8 cellular contexts compared by ENCODE assay signal in genomic region chr20:33995053-33995816, GRCh38. TPM values are rescaled to one million over a fixed set of nuclear protein-coding genes. Genes with fewer than 3 reads are reported as not detected.
DNase-seq lines count a peak whose midpoint lies in the region; ATAC-seq lines count a peak whose summit lies in the region.

No MANE protein-coding gene starts in this region.

- no peak for ATAC-seq in stimulated activated naive CD8-positive, alpha-beta T cell treated with anti-CD3 and anti-CD28 coated beads, Interleukin-15, Interleukin-2, amounts not matched to agents 100 U/mL and 50 U/mL, for 24 hours
- no peak for ATAC-seq in HG03108 (IDR thresholded peaks at IDR 0.05; ENCODE audit: unreplicated experiment)
- ATAC-seq in GM21528 (IDR thresholded peaks at IDR 0.05; ENCODE audit: low FRiP score, unreplicated experiment): no peak

- H3K36me3 Mint-ChIP-seq in stimulated activated naive CD8-positive, alpha-beta T cell treated with anti-CD3 and anti-CD28 coated beads, Interleukin-15, Interleukin-2, amounts not matched to agents 100 ng/mL and 50 ng/mL, for 24 hours (ENCODE audit: low read depth): peaks cover 14% of the 10 kb centered on the region
- peaks cover 62% of the 10 kb centered on the region for H3K36me3 Mint-ChIP-seq in activated CD4-positive, alpha-beta memory T cell treated with anti-CD3 and anti-CD28 coated beads, Interleukin-2, amount 10 ng/mL, durations not matched to agents 7 days and 5 days (ENCODE audit: low read depth)

- H3K9me3 Mint-ChIP-seq in stimulated activated naive CD8-positive, alpha-beta T cell treated with anti-CD3 and anti-CD28 coated beads, Interleukin-15, Interleukin-2, amounts not matched to agents 100 ng/mL and 50 ng/mL, for 24 hours: no peaks in the 10 kb centered on the region
- H3K9me3 Mint-ChIP-seq in activated CD4-positive, alpha-beta memory T cell treated with anti-CD3 and anti-CD28 coated beads, Interleukin-2, amount 10 ng/mL, durations not matched to agents 7 days and 5 days: no peaks in the 10 kb centered on the region

- H3K4me1 ChIP-seq in iPS-20b (ENCODE audit: insufficient read depth, low read length) (0 out of 2 replicates have a peak, but pooled peaks cover 14% of the 10 kb centered on the region), subcutaneous abdominal adipose tissue (ENCODE audit: control insufficient read depth in 5 of 5, insufficient read depth in 5 of 5, low read length in 5 of 5) (peaks cover 14 to 59% (median 39%) of the 10 kb centered on the region in 5 donors)

- no peaks in the 10 kb centered on the region for H3K36me3 ChIP-seq in iPS-20b (ENCODE audit: insufficient read depth, low read depth, low read length)
- H3K36me3 ChIP-seq in subcutaneous abdominal adipose tissue (ENCODE audit: control insufficient read depth in 5 of 5, insufficient read depth in 5 of 5, low read length in 5 of 5): no peaks in the 10 kb centered on the region

- H3K9me3 ChIP-seq in iPS-20b (ENCODE audit: insufficient read depth, low read depth, low read length) (no peaks in the 10 kb centered on the region), subcutaneous abdominal adipose tissue (ENCODE audit: control insufficient read depth in 5 of 5, low read length in 5 of 5) (no peaks in the 10 kb centered on the region)

- POLR2A ChIA-PET in activated CD4-positive, alpha-beta memory T cell treated with anti-CD3 and anti-CD28 coated beads, Interleukin-2, amount 10 ng/mL, durations not matched to agents 7 days and 5 days (lab: Charles Lee): interaction anchor here (1.0 to 4.8 kb wide), 9 partner anchors 10 to 332 kb away, joined by 3 to 73 read pairs (median 5); partner anchors contain the start of gene EIF2S2

- no peak for DNase-seq in stimulated activated naive CD8-positive, alpha-beta T cell treated with anti-CD3 and anti-CD28 coated beads, Interleukin-15, Interleukin-2, amounts not matched to agents 100 U/mL and 50 U/mL, for 24 hours
- DNase-seq in activated CD4-positive, alpha-beta memory T cell treated with anti-CD3 and anti-CD28 coated beads, Interleukin-2, amount 10 ng/mL, durations not matched to agents 7 days and 5 days: no peak
- DNase-seq in NCI-H1417 treated with DMSO at 0.1 percent for 48 hours (lab: John Stamatoyannopoulos, UW): no peak

- H3K4me3 ChIP-seq in iPS-20b (ENCODE audit: low read length) (peak overlapping the region; percentile 91), subcutaneous abdominal adipose tissue (ENCODE audit: low read depth in 1 of 5, low read length in 5 of 5) (peak overlapping the region; percentile 84 to 100 (median 84))

- CTCF ChIA-PET in activated CD4-positive, alpha-beta memory T cell treated with anti-CD3 and anti-CD28 coated beads, Interleukin-2, amount 10 ng/mL, durations not matched to agents 7 days and 5 days (lab: Charles Lee): interaction anchor here (0.7 to 0.9 kb wide), 2 partner anchors 80 to 117 kb away, joined by 3 read pairs; partner anchors contain the start of gene EIF2S2

- peak overlapping the region; percentile 95 for H3K4me3 Mint-ChIP-seq in stimulated activated naive CD8-positive, alpha-beta T cell treated with anti-CD3 and anti-CD28 coated beads, Interleukin-15, Interleukin-2, amounts not matched to agents 100 ng/mL and 50 ng/mL, for 24 hours
- H3K4me3 Mint-ChIP-seq in activated CD4-positive, alpha-beta memory T cell treated with anti-CD3 and anti-CD28 coated beads, Interleukin-2, amount 10 ng/mL, durations not matched to agents 7 days and 5 days: peak overlapping the region; percentile 97

- H3K27ac ChIP-seq in iPS-20b (ENCODE audit: low read length) (no peak overlapping the region), subcutaneous abdominal adipose tissue (ENCODE audit: low read depth, low read length) (peak overlapping the region; percentile 93)

- peak overlapping the region; percentile 96 for H3K9ac ChIP-seq in iPS-20b (ENCODE audit: low read depth, low read length)
- peak overlapping the region; percentile 82 to 95 (median 91) for H3K9ac ChIP-seq in subcutaneous abdominal adipose tissue (ENCODE audit: low read length in 5 of 5)

- H3K27ac Mint-ChIP-seq in stimulated activated naive CD8-positive, alpha-beta T cell treated with anti-CD3 and anti-CD28 coated beads, Interleukin-15, Interleukin-2, amounts not matched to agents 100 ng/mL and 50 ng/mL, for 24 hours: peak overlapping the region; percentile 91
- peak overlapping the region; percentile 50 for H3K27ac Mint-ChIP-seq in activated CD4-positive, alpha-beta memory T cell treated with anti-CD3 and anti-CD28 coated beads, Interleukin-2, amount 10 ng/mL, durations not matched to agents 7 days and 5 days

- H3K27me3 ChIP-seq in iPS-20b (ENCODE audit: insufficient read depth, low read length): no peaks in the 10 kb centered on the region
- no peaks in the 10 kb centered on the region for H3K27me3 ChIP-seq in subcutaneous abdominal adipose tissue (ENCODE audit: control insufficient read depth in 5 of 5, insufficient read depth in 4 of 5, low read length in 5 of 5)

- peaks cover 78% of the 10 kb centered on the region for H3K4me1 Mint-ChIP-seq in stimulated activated naive CD8-positive, alpha-beta T cell treated with anti-CD3 and anti-CD28 coated beads, Interleukin-15, Interleukin-2, amounts not matched to agents 100 ng/mL and 50 ng/mL, for 24 hours (ENCODE audit: low read depth)
- H3K4me1 Mint-ChIP-seq in activated CD4-positive, alpha-beta memory T cell treated with anti-CD3 and anti-CD28 coated beads, Interleukin-2, amount 10 ng/mL, durations not matched to agents 7 days and 5 days: peaks cover 63% of the 10 kb centered on the region

- no peaks in the 10 kb centered on the region for H3K27me3 Mint-ChIP-seq in stimulated activated naive CD8-positive, alpha-beta T cell treated with anti-CD3 and anti-CD28 coated beads, Interleukin-15, Interleukin-2, amounts not matched to agents 100 ng/mL and 50 ng/mL, for 24 hours
- H3K27me3 Mint-ChIP-seq in activated CD4-positive, alpha-beta memory T cell treated with anti-CD3 and anti-CD28 coated beads, Interleukin-2, amount 10 ng/mL, durations not matched to agents 7 days and 5 days: no peaks in the 10 kb centered on the region

RNA-seq across cellular contexts. Expression of gene RALY, which starts 1.5 kb away (rescaled TPM):
- 100 to 1,000 TPM; 204 to 209 TPM for total RNA-seq in activated CD4-positive, alpha-beta memory T cell treated with anti-CD3 and anti-CD28 coated beads, Interleukin-2, amount 10 ng/mL, durations not matched to agents 7 days and 5 days
